Comparison of ENCODE assay signal across 18 cellular contexts in the genomic region with DNA sequence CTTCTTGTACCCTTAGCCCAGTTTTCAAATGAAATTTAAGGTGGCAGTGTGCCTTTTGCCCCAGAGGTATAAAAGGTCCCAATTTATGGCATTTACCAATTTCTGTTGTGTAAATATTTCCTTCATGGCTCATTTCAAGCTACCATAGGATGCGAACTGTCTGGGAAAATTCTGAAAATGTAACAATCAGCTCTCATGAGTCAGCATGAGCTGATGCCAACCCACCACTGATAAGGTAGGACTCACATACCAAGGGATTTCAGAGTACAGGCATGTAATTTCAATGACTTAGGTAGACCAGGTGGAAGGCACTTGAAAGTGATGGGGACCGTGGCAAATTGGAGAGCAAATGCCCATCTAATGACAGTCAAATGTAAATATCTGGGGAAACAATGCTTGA.
DNase-seq lines count a peak whose midpoint lies in the region; ATAC-seq, FAIRE-seq and TF ChIP-seq lines count a peak whose summit lies in the region.
"Had no signal": no experiment of that assay in that cellular context is flagged by ENCODE, and none has a peak within 500 bp of the region (broad histone marks: within the 10 kb centered on the region; RNA-seq: fewer than 3 reads in every experiment).

No MANE protein-coding gene starts in this region.

- no peak overlapping the region for H3K9ac ChIP-seq in Karpas-422 (ENCODE audit: low read length)

- no peak overlapping the region for H2AFZ ChIP-seq in Karpas-422 (ENCODE audit: low read length)

- H3K27ac ChIP-seq in A549 (peak overlapping the region; percentile 77 to 86; a peak in 5 of 6 replicates), RWPE1 (no peak overlapping the region), Karpas-422 (ENCODE audit: low read length) (no peak overlapping the region)

- H3K9me3 ChIP-seq in A549: peaks cover 33% of the 10 kb centered on the region
- H3K9me3 ChIP-seq in Karpas-422 (ENCODE audit: low read length): no peaks in the 10 kb centered on the region

- TF ChIP-seq EP300 in A549 (IDR thresholded peaks at IDR 0.05): no peak

- H3K9me2 ChIP-seq in Karpas-422 (replicated peaks; ENCODE audit: insufficient read depth, low read length): 0 out of 2 replicates have a peak, but pooled peaks cover 5% of the 10 kb centered on the region

- H3K4me2 ChIP-seq in A549: peak overlapping the region; percentile 23; the same call in 2 of the 3 replicates
- H3K4me2 ChIP-seq in Karpas-422 (ENCODE audit: low read depth, low read length, poor library complexity, severe bottlenecking): no peak overlapping the region

- H3K4me3 ChIP-seq in A549 (no peak overlapping the region), fibroblast of the aortic adventitia (ENCODE audit: low read depth, low read length) (no peak overlapping the region), Karpas-422 (ENCODE audit: low read length) (no peak overlapping the region)

- DNase-seq in A549 (ENCODE audit: low read depth in 1 of 2, low spot score in 1 of 2): peak; percentile 43 to 77
- DNase-seq in GM03348 (ENCODE audit: low spot score): peak; percentile 33
- peak; percentile 50 for DNase-seq in RWPE1 (ENCODE audit: low spot score)
- DNase-seq in fibroblast of the aortic adventitia (ENCODE audit: low read depth): peak; percentile 77
- no peak for DNase-seq in Karpas-422
- DNase-seq in GM19239 (ENCODE audit: insufficient read length, low spot score): no peak
- DNase-seq: activated CD8-positive, alpha-beta T cell treated with anti-CD3 and anti-CD28 coated beads for 36 hours; activated naive CD8-positive, alpha-beta T cell treated with anti-CD3 and anti-CD28 coated beads for 36 hours; activated T-cell treated with anti-CD3 and anti-CD28 coated beads, Interleukin-2, amount 50 U/mL, for 48 hours; CD8-positive, alpha-beta T cell; effector CD8-positive, alpha-beta T cell; NCI-H1092; NCI-H2107; right cardiac atrium; T-cell had no signal

- TF ChIP-seq POLR2A in A549 (IDR thresholded peaks at IDR 0.05; ENCODE audit: low read length): no peak

- ATAC-seq in A549: peak; percentile 42 to 62; a peak in 3 of 6 replicates
- no peak for ATAC-seq in HG03520 (IDR thresholded peaks at IDR 0.05; ENCODE audit: unreplicated experiment)
- no peak for ATAC-seq in HG03159 (IDR thresholded peaks at IDR 0.05; ENCODE audit: unreplicated experiment)
- ATAC-seq: activated CD8-positive, alpha-beta T cell treated with anti-CD3 and anti-CD28 coated beads for 36 hours; CD8-positive, alpha-beta T cell; left lobe of liver; right cardiac atrium; T-cell had no signal

- no peaks in the 10 kb centered on the region for H4K20me1 ChIP-seq in Karpas-422 (ENCODE audit: insufficient read depth, low read depth, low read length)

- WGBS in A549 (ENCODE audit: missing lambda C conversion rate): 23% methylated on average over 2 of the region's 2 CpGs

- 0 out of 2 replicates have a peak, but pooled peaks cover 5% of the 10 kb centered on the region for H3K27me3 ChIP-seq in Karpas-422 (ENCODE audit: low read length)

- no peak for TF ChIP-seq CTCF in A549 (IDR thresholded peaks at IDR 0.05)
- TF ChIP-seq CTCF in RWPE1 (conservative IDR thresholded peaks at IDR 0.05; ENCODE audit: low read depth): no peak
- no peak for TF ChIP-seq CTCF in fibroblast of the aortic adventitia (IDR thresholded peaks at IDR 0.05; ENCODE audit: insufficient read depth, low read length)

- H3K4me1 ChIP-seq in A549 (peaks cover 34% of the 10 kb centered on the region), Karpas-422 (ENCODE audit: low read length) (no peaks in the 10 kb centered on the region)

- H3K36me3 ChIP-seq in Karpas-422 (ENCODE audit: insufficient read depth, low read length): no peaks in the 10 kb centered on the region

- TF ChIP-seq RAD21 in A549 (conservative IDR thresholded peaks at IDR 0.05 in 1 of 2, IDR thresholded peaks at IDR 0.05 in 1 of 2): no peak

- FAIRE-seq in A549 (lab: Jason Lieb, UNC) (no peak), GM19239 (lab: Jason Lieb, UNC) (no peak)

- CTCF ChIA-PET in A549 (lab: Yijun Ruan, JAX): interaction anchor here (1.3 kb wide), 1 partner anchor 33 kb away, joined by 4 read pairs; no protein-coding TSS in a partner anchor
- CTCF ChIA-PET in RWPE1 (lab: Yijun Ruan, JAX): no interaction called here

- POLR2A ChIA-PET in A549 (lab: Yijun Ruan, JAX) (interaction anchor here (0.7 kb wide), 1 partner anchor 74 kb away, joined by 3 read pairs; no protein-coding TSS in a partner anchor), RWPE1 (lab: Yijun Ruan, JAX; ENCODE audit: low non-redundant PET) (no interaction called here)

- H3K79me2 ChIP-seq in Karpas-422 (ENCODE audit: low read length): no peaks in the 10 kb centered on the region

TF ChIP-seq in A549, 52 proteins besides CTCF, POLR2A, EP300 and RAD21:
- TF ChIP-seq, protein P1, sequence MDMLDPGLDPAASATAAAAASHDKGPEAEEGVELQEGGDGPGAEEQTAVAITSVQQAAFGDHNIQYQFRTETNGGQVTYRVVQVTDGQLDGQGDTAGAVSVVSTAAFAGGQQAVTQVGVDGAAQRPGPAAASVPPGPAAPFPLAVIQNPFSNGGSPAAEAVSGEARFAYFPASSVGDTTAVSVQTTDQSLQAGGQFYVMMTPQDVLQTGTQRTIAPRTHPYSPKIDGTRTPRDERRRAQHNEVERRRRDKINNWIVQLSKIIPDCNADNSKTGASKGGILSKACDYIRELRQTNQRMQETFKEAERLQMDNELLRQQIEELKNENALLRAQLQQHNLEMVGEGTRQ (IDR thresholded peaks at IDR 0.05): no peak
- peak; percentile 67; the same call in 1 of the 2 replicates for TF ChIP-seq GATA3 (IDR thresholded peaks at IDR 0.05; ENCODE audit: borderline replicate concordance)
- peak; percentile 83 for TF ChIP-seq MAFK (IDR thresholded peaks at IDR 0.05; ENCODE audit: partially characterized antibody)
- TF ChIP-seq JUNB (IDR thresholded peaks at IDR 0.05): peak; percentile 66
- no peak for TF ChIP-seq EHF (CRISPR knock-in tag; IDR thresholded peaks at IDR 0.05)
- no peak for TF ChIP-seq FOSL2 (IDR thresholded peaks at IDR 0.05)
- peak; percentile 74 for TF ChIP-seq FOSL2 (CRISPR knock-in tag; IDR thresholded peaks at IDR 0.05)
- TF ChIP-seq, protein P2, sequence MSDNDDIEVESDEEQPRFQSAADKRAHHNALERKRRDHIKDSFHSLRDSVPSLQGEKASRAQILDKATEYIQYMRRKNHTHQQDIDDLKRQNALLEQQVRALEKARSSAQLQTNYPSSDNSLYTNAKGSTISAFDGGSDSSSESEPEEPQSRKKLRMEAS (IDR thresholded peaks at IDR 0.05): 0 out of 2 replicates have a peak, but pooled peaks have one; percentile 30
- TF ChIP-seq CEBPB (IDR thresholded peaks at IDR 0.05): peak in 1 of 2 experiments; percentile 28; a peak in 1 of 4 replicates

Comparison
In these comparisons a context has a peak if more than half of its experiments do, and no peak if none do; other contexts are left out.
1. ATAC-seq: peak in A549 (2 of 2); none in HG03520 (single experiment) and HG03159 (single experiment).
2. DNase-seq: peak in A549 (2 of 2), GM03348 (single experiment), RWPE1 (single experiment) and fibroblast of the aortic adventitia (single experiment); none in Karpas-422 (single experiment) and GM19239 (single experiment).
3. H3K27ac ChIP-seq: peak in A549 (2 of 2); none in RWPE1 (single experiment) and Karpas-422 (single experiment).